25 cellular contexts compared by ENCODE assay signal in genomic region chr21:33125981-33126380, GRCh38.
"Had no signal": no experiment of that assay in that cellular context is flagged by ENCODE, and none has a peak within 500 bp of the region (broad histone marks: within the 10 kb centered on the region; RNA-seq: fewer than 3 reads in every experiment).

No MANE protein-coding gene starts in this region.

- H3K9me3 ChIP-seq: MG63 had no signal

- DNase-seq: activated B cell treated with CpG ODN at 0.5 μM for 24 hours; activated CD4-positive, alpha-beta T cell treated with anti-CD3 and anti-CD28 coated beads for 1 hour; activated CD4-positive, alpha-beta T cell treated with anti-CD3 and anti-CD28 coated beads, Interleukin-2, amount 10 ng/mL, durations not matched to agents 24 days and 14 days; activated CD4-positive, alpha-beta T cell treated with anti-CD3 and anti-CD28 coated beads, Interleukin-2, amount 50 U/mL, for 48 hours; activated CD8-positive, alpha-beta memory T cell treated with anti-CD3 and anti-CD28 coated beads, Interleukin-2, amount 10 ng/mL, durations not matched to agents 7 days and 5 days; activated effector memory CD4-positive, alpha-beta T cell treated with Interleukin-2 at 50 U/mL for 16 hours; activated naive CD4-positive, alpha-beta T cell treated with anti-CD3 and anti-CD28 coated beads for 36 hours; activated naive CD8-positive, alpha-beta T cell treated with anti-CD3 and anti-CD28 coated beads for 36 hours; activated T-cell treated with anti-CD3 and anti-CD28 coated beads, Interleukin-2, amount 50 U/mL, for 24 hours; MG63; MV-4-11; NCI-H1092 treated with DMSO at 0.1 percent for 48 hours; NCI-H1417 treated with DMSO at 0.1 percent for 48 hours; NCI-H1694; NCI-H2029; NCI-H345; NCI-H510A; SIG-M5; T-cell; T-helper 2 cell; T1000 had no signal

- H3K4me2 ChIP-seq: KMS-11 had no signal

- FAIRE-seq: bronchial epithelial cell, TTC549 had no signal

- H3K4me3 ChIP-seq: MG63, SK-N-MC had no signal

- H3K27ac ChIP-seq: KMS-11, SK-N-MC had no signal

- ATAC-seq: activated CD8-positive, alpha-beta memory T cell treated with anti-CD3 and anti-CD28 coated beads, Interleukin-2, amount 10 ng/mL, durations not matched to agents 7 days and 5 days; T-cell had no signal
